8 cellular contexts compared by ENCODE assay signal in genomic region chr6:45156075-45156474, GRCh38.
DNase-seq lines count a peak whose midpoint lies in the region; ATAC-seq and TF ChIP-seq lines count a peak whose summit lies in the region.

No MANE protein-coding gene starts in this region.

- H3K36me3 Mint-ChIP-seq in T-cell, result peaks cover 3% of the 10 kb centered on the region

- H4K20me1 ChIP-seq in SK-N-SH (ENCODE audit: insufficient read depth), result no peaks in the 10 kb centered on the region

- no peaks in the 10 kb centered on the region for H3K9me2 ChIP-seq in SK-N-SH

- peak; percentile 49 for DNase-seq in GM10266 (ENCODE audit: extremely low spot score)
- DNase-seq in T-cell, result peak in 10 of 34 experiments; percentile 0 to 28 (median 16)
- no peak for DNase-seq in SK-N-SH
- DNase-seq in T1000 (lab: John Stamatoyannopoulos, UW), result no peak
- no peak for DNase-seq in activated CD4-positive, CD25-positive, alpha-beta regulatory T cell treated with anti-CD3 and anti-CD28 coated beads, Interleukin-2, amount 50 U/mL, for 72 hours
- no peak for DNase-seq in epidermal melanocyte (ENCODE audit: insufficient read length, low spot score)

- H3K27me3 ChIP-seq in SK-N-SH (ENCODE audit: insufficient read depth), result no peaks in the 10 kb centered on the region

- no peaks in the 10 kb centered on the region for H3K36me3 ChIP-seq in SK-N-SH (replicated peaks in 1 of 2; ENCODE audit: control insufficient read depth in 1 of 2, insufficient read depth in 2 of 2, low read length in 1 of 2)

- peaks cover 18 to 32% (median 25%) of the 10 kb centered on the region in 3 donors for H3K4me1 Mint-ChIP-seq in T-cell

- H3K27ac Mint-ChIP-seq in T-cell, result peak overlapping the region in 1 of 2 donors; percentile 6

- no peak for TF ChIP-seq EP300 in SK-N-SH (IDR thresholded peaks at IDR 0.05; ENCODE audit: borderline replicate concordance in 1 of 2, low read depth in 1 of 2, low read length in 1 of 2)

- H3K27me3 Mint-ChIP-seq in T-cell, result no peaks in the 10 kb centered on the region

- no peak for TF ChIP-seq CTCF in GM10266 (IDR thresholded peaks at IDR 0.05; ENCODE audit: control insufficient read depth, insufficient read depth, low read depth, missing control alignments)
- no peak for TF ChIP-seq CTCF in SK-N-SH (IDR thresholded peaks at IDR 0.05)

- H3F3A ChIP-seq in SK-N-SH (replicated peaks; ENCODE audit: insufficient read depth), result no peaks in the 10 kb centered on the region

- CTCF ChIA-PET in T-cell (lab: Charles Lee) (interaction anchor here in 1 of 2 donors (0.5 kb wide), 1 partner anchor 498 kb away, joined by 4 read pairs; no protein-coding TSS in a partner anchor), SK-N-SH (lab: Yijun Ruan, JAX) (interaction anchor here (1.4 kb wide), 1 partner anchor 29 kb away, joined by 3 read pairs; no protein-coding TSS in a partner anchor)

- H3K79me2 ChIP-seq in SK-N-SH (ENCODE audit: insufficient read depth), result no peaks in the 10 kb centered on the region

- no peak overlapping the region for H3K4me3 ChIP-seq in SK-N-SH (ENCODE audit: low read depth in 2 of 2, low read length in 1 of 2)

- H3K27ac ChIP-seq in SK-N-SH (ENCODE audit: low read depth in 2 of 2, low read length in 1 of 2), result no peak overlapping the region

- no peak overlapping the region for H3K9ac ChIP-seq in SK-N-SH

- H3K4me2 ChIP-seq in SK-N-SH, result no peak overlapping the region

- POLR2A ChIA-PET in T-cell (lab: Charles Lee) (no interaction called here), SK-N-SH (lab: Yijun Ruan, JAX) (no interaction called here)

- 56% methylated on average over 2 of the region's 2 CpGs for WGBS in SK-N-SH (ENCODE audit: low lambda C conversion rate)

- ATAC-seq in GM19324 (IDR thresholded peaks at IDR 0.05; ENCODE audit: low FRiP score, unreplicated experiment) (peak; percentile 85), HG02973 (IDR thresholded peaks at IDR 0.05; ENCODE audit: unreplicated experiment) (peak; percentile 99), T-cell (replicated peaks in 1 of 4) (peak; percentile 83 to 100 (median 98))

- no peak overlapping the region for H3K4me3 Mint-ChIP-seq in T-cell

- H3K4me1 ChIP-seq in SK-N-SH (ENCODE audit: control insufficient read depth in 1 of 2, insufficient read depth in 2 of 2, low read depth in 1 of 2, low read length in 1 of 2), result no peaks in the 10 kb centered on the region

- no peak overlapping the region for H2AFZ ChIP-seq in SK-N-SH (ENCODE audit: low read depth)

- no peaks in the 10 kb centered on the region for H3K9me3 Mint-ChIP-seq in T-cell

- H3K9me3 ChIP-seq in SK-N-SH, result no peaks in the 10 kb centered on the region

- no peak for TF ChIP-seq RAD21 in SK-N-SH (IDR thresholded peaks at IDR 0.05; ENCODE audit: low read length)

TF ChIP-seq in SK-N-SH, 30 proteins besides CTCF, POLR2A, EP300 and RAD21:
- TF ChIP-seq FOXM1 (IDR thresholded peaks at IDR 0.05; ENCODE audit: low read depth) (no peak), RCOR1 (IDR thresholded peaks at IDR 0.05; ENCODE audit: low read length) (no peak), GABPA (IDR thresholded peaks at IDR 0.05; ENCODE audit: low read depth) (no peak), SIN3A (IDR thresholded peaks at IDR 0.05; ENCODE audit: borderline replicate concordance, low read depth, low read length) (no peak), TCF12 (IDR thresholded peaks at IDR 0.05) (no peak)
